In genomic region chr1:236754525-236755210, GRCh38 we compare ENCODE assay signal across 23 cellular contexts.
"Had no signal": no experiment of that assay in that cellular context is flagged by ENCODE, and none has a peak within 500 bp of the region (broad histone marks: within the 10 kb centered on the region; RNA-seq: fewer than 3 reads in every experiment).

No MANE protein-coding gene starts in this region.

- H3K27me3 ChIP-seq: neural progenitor cell, testis, transverse colon, uterus had no signal

- H3K27me3 Mint-ChIP-seq: activated naive CD8-positive, alpha-beta T cell had no signal

- H3K9me3 ChIP-seq: SK-N-SH, testis, transverse colon, uterus had no signal

- H3K4me3 Mint-ChIP-seq: activated naive CD8-positive, alpha-beta T cell; memory B cell; natural killer cell; neural progenitor cell; stimulated activated memory B cell treated with anti-CD40 and anti-IgM and Interleukin-4, amounts not matched to agents 10 μg/mL and 1 μg/mL and 100 μg/mL, for 72 hours; T-helper 1 cell treated with Interleukin-12 subunit alpha and Interleukin-12 subunit beta and Interleukin-4 antibody, amounts not matched to agents 30 μg/mL and 1 μg/mL, for 36 hours had no signal

- H3K27ac Mint-ChIP-seq: activated naive CD8-positive, alpha-beta T cell; memory B cell; natural killer cell; neural progenitor cell; stimulated activated memory B cell treated with anti-CD40 and anti-IgM and Interleukin-4, amounts not matched to agents 10 μg/mL and 1 μg/mL and 100 μg/mL, for 72 hours; T-helper 1 cell treated with Interleukin-12 subunit alpha and Interleukin-12 subunit beta and Interleukin-4 antibody, amounts not matched to agents 30 μg/mL and 1 μg/mL, for 36 hours had no signal

- H3K9me3 Mint-ChIP-seq: memory B cell; natural killer cell; neural progenitor cell; stimulated activated memory B cell treated with anti-CD40 and anti-IgM and Interleukin-4, amounts not matched to agents 10 μg/mL and 1 μg/mL and 100 μg/mL, for 72 hours; T-helper 1 cell treated with Interleukin-12 subunit alpha and Interleukin-12 subunit beta and Interleukin-4 antibody, amounts not matched to agents 30 μg/mL and 1 μg/mL, for 36 hours had no signal

- H3K27ac ChIP-seq: neural progenitor cell, testis, transverse colon, uterus, VCaP had no signal

- H3K4me3 ChIP-seq: neural progenitor cell, testis, transverse colon, uterus had no signal

- H3K36me3 ChIP-seq: neural progenitor cell, transverse colon, uterus had no signal

- H3K9ac ChIP-seq: neural progenitor cell, SK-N-SH had no signal

- H3K4me1 Mint-ChIP-seq: neural progenitor cell had no signal

- H3K4me1 ChIP-seq: neural progenitor cell, testis, transverse colon, uterus had no signal

- H3K4me2 ChIP-seq: neural progenitor cell, SK-N-SH had no signal

- DNase-seq: activated CD4-positive, alpha-beta T cell treated with anti-CD3 and anti-CD28 coated beads for 48 hours; activated CD4-positive, alpha-beta T cell treated with anti-CD3 and anti-CD28 coated beads, Interleukin-2, amount 50 U/mL, for 48 hours; activated CD8-positive, alpha-beta memory T cell treated with anti-CD3 and anti-CD28 coated beads for 24 hours; activated effector memory CD4-positive, alpha-beta T cell treated with Interleukin-2 at 50 U/mL for 16 hours; activated naive CD4-positive, alpha-beta T cell treated with Interleukin-2 at 50 U/mL for 16 hours; cortex of kidney; head of caudate nucleus; natural killer cell; SK-N-SH; small intestine; stimulated activated CD4-positive, alpha-beta T cell treated with anti-CD3 and anti-CD28 coated beads, Interleukin-4, amount 100 ng/mL, for 24 hours; SW 1271; T-helper 9 cell; testis; transverse colon; uterus had no signal

- ATAC-seq: natural killer cell; sciatic nerve; stimulated activated memory B cell treated with anti-CD40 and anti-IgM and Interleukin-4, amounts not matched to agents 10 μg/mL and 1 μg/mL and 100 μg/mL, for 72 hours had no signal

- H3K36me3 Mint-ChIP-seq: activated naive CD8-positive, alpha-beta T cell; memory B cell; natural killer cell; neural progenitor cell; stimulated activated memory B cell treated with anti-CD40 and anti-IgM and Interleukin-4, amounts not matched to agents 10 μg/mL and 1 μg/mL and 100 μg/mL, for 72 hours had no signal
